ENCODE assay signal across 11 cellular contexts in the genomic region with DNA sequence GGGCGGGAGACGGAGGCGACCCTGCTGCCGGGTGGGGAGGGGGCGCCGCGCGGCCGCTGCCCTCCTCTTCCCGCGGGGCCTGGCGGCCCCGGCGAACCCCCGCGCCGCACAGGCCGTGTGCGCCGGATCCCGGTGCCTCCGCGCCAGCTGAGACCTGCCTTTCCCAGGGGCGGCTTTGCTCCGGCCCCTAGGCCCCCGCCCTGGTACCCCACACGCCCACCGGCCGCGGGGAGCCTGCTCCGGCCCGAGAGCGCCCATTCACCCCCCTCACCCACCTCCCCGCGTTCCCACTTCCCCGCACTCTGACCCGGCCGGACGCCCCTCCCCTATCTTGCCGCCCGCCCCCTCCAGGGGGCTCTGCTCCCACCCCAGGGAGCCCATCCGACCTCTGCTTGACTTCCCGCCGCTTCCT. TPM values are rescaled to one million over a fixed set of nuclear protein-coding genes. Genes with fewer than 3 reads are reported as not detected.
DNase-seq lines count a peak whose midpoint lies in the region; ATAC-seq and TF ChIP-seq lines count a peak whose summit lies in the region.
"Had no signal": no experiment of that assay in that cellular context is flagged by ENCODE, and none has a peak within 500 bp of the region (broad histone marks: within the 10 kb centered on the region; RNA-seq: fewer than 3 reads in every experiment).

No MANE protein-coding gene starts in this region.

- no peak overlapping the region for H3K27ac ChIP-seq in left ventricle myocardium inferior (replicated peaks)
- H3K27ac ChIP-seq in lower lobe of right lung = no peak overlapping the region
- H3K27ac ChIP-seq: left lung had no signal

- no peak overlapping the region for H3K27ac Mint-ChIP-seq in activated naive CD8-positive, alpha-beta T cell treated with anti-CD3 and anti-CD28 coated beads for 36 hours
- no peak overlapping the region for H3K27ac Mint-ChIP-seq in type B pancreatic cell

- peaks cover 10% of the 10 kb centered on the region for H3K4me1 Mint-ChIP-seq in activated naive CD8-positive, alpha-beta T cell treated with anti-CD3 and anti-CD28 coated beads for 36 hours
- H3K4me1 Mint-ChIP-seq in type B pancreatic cell (ENCODE audit: unreplicated experiment) = no peaks in the 10 kb centered on the region

- H3K27me3 Mint-ChIP-seq in activated naive CD8-positive, alpha-beta T cell treated with anti-CD3 and anti-CD28 coated beads for 36 hours = peaks cover 71% of the 10 kb centered on the region
- H3K27me3 Mint-ChIP-seq in type B pancreatic cell = peaks cover 85% of the 10 kb centered on the region

- H3K4me1 ChIP-seq in left ventricle myocardium inferior = peaks cover 16% of the 10 kb centered on the region
- no peaks in the 10 kb centered on the region for H3K4me1 ChIP-seq in lower lobe of right lung

- no peak for TF ChIP-seq CTCF in left ventricle myocardium inferior (IDR thresholded peaks at IDR 0.05; ENCODE audit: borderline replicate concordance)
- no peak for TF ChIP-seq CTCF in lower lobe of right lung (IDR thresholded peaks at IDR 0.05)
- no peak for TF ChIP-seq CTCF in type B pancreatic cell (conservative IDR thresholded peaks at IDR 0.05)

- H3K4me3 ChIP-seq in left ventricle myocardium inferior (peak overlapping the region; percentile 55), lower lobe of right lung (peak overlapping the region; percentile 11)
- H3K4me3 ChIP-seq: left lung had no signal

- no peaks in the 10 kb centered on the region for H3K9me3 Mint-ChIP-seq in activated naive CD8-positive, alpha-beta T cell treated with anti-CD3 and anti-CD28 coated beads for 36 hours
- H3K9me3 Mint-ChIP-seq in type B pancreatic cell = no peaks in the 10 kb centered on the region

- H3K36me3 ChIP-seq in left ventricle myocardium inferior (no peaks in the 10 kb centered on the region), lower lobe of right lung (no peaks in the 10 kb centered on the region)
- H3K36me3 ChIP-seq: left lung had no signal

- no peaks in the 10 kb centered on the region for H3K36me3 Mint-ChIP-seq in activated naive CD8-positive, alpha-beta T cell treated with anti-CD3 and anti-CD28 coated beads for 36 hours
- no peaks in the 10 kb centered on the region for H3K36me3 Mint-ChIP-seq in type B pancreatic cell

- H3K4me3 Mint-ChIP-seq in activated naive CD8-positive, alpha-beta T cell treated with anti-CD3 and anti-CD28 coated beads for 36 hours = peak overlapping the region; percentile 65
- peak overlapping the region; percentile 34 for H3K4me3 Mint-ChIP-seq in type B pancreatic cell

- H3K27me3 ChIP-seq in left ventricle myocardium inferior (ENCODE audit: low read depth) = peaks cover 82% of the 10 kb centered on the region
- peaks cover 53% of the 10 kb centered on the region for H3K27me3 ChIP-seq in lower lobe of right lung (ENCODE audit: low read depth)

- ATAC-seq in Right ventricle myocardium inferior = no peak
- ATAC-seq in lower lobe of right lung = no peak
- ATAC-seq: left lung had no signal

- intact Hi-C loops in left ventricle myocardium inferior (cut with micrococcal nuclease) (no loop called here), Right ventricle myocardium inferior (cut with DNase I) (no loop called here), lower lobe of right lung (cut with DNase I) (no loop called here)

- DNase-seq in left ventricle myocardium inferior = no peak
- DNase-seq in Right ventricle myocardium inferior (ENCODE audit: missing footprints) = no peak
- DNase-seq in activated naive CD8-positive, alpha-beta T cell treated with anti-CD3 and anti-CD28 coated beads for 36 hours = no peak
- no peak for DNase-seq in lower lobe of right lung
- DNase-seq in type B pancreatic cell (ENCODE audit: extremely low spot score, unreplicated experiment) = no peak
- DNase-seq in NCI-H446 treated with DMSO at 0.1 percent for 48 hours (lab: John Stamatoyannopoulos, UW) = no peak
- DNase-seq in RPMI8226 = no peak
- DNase-seq in DMS79 (lab: John Stamatoyannopoulos, UW) = no peak
- DNase-seq: left lung, NCI-H2029 treated with DMSO at 0.1 percent for 48 hours, SHP77 treated with DMSO at 0.1 percent for 48 hours had no signal

- H3K9me3 ChIP-seq in left ventricle myocardium inferior (replicated peaks) (no peaks in the 10 kb centered on the region), lower lobe of right lung (no peaks in the 10 kb centered on the region)
- H3K9me3 ChIP-seq: left lung had no signal

RNA-seq across cellular contexts. Expression of gene HTR6, which starts 0.4 kb away (rescaled TPM):
- total RNA-seq in left ventricle myocardium inferior (not detected), Right ventricle myocardium inferior (not detected), lower lobe of right lung (not detected), type B pancreatic cell (ENCODE audit: low replicate concordance) (not detected in 2 replicates)
- not detected for total RNA-seq in activated naive CD8-positive, alpha-beta T cell treated with anti-CD3 and anti-CD28 coated beads for 36 hours
- total RNA-seq: left lung had no signal

RNA-seq across cellular contexts. Expression of gene NBL1, which starts 20.9 kb away (rescaled TPM):
- total RNA-seq in left ventricle myocardium inferior (30.0 TPM), Right ventricle myocardium inferior (55.0 TPM), lower lobe of right lung (126 TPM), type B pancreatic cell (ENCODE audit: low replicate concordance) (69.9 and 142 TPM in 2 replicates)
- 10 to 100 TPM; 20.0 to 22.0 TPM for total RNA-seq in activated naive CD8-positive, alpha-beta T cell treated with anti-CD3 and anti-CD28 coated beads for 36 hours
